ENCODE assay signal across 19 cellular contexts in the genomic region with DNA sequence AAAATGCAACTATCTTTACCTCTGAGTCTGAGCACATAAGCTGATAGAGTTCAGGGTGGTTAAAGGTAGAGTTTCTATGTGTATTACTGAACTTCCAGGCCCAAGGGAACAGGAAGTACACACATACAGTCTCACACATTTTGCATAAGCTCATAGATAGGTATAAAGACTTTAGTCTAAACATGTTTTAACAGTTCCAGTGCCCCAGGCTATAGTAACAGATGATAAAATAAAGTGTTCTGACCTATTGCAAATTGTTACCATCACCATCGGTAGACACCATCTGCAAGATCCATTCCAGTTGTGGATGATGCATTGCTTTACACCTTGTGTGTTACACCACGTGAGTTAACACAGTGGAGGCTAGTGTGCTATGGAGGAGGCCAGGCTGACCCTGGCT.
DNase-seq lines count a peak whose midpoint lies in the region; ATAC-seq, FAIRE-seq and TF ChIP-seq lines count a peak whose summit lies in the region.
"Had no signal": no experiment of that assay in that cellular context is flagged by ENCODE, and none has a peak within 500 bp of the region (broad histone marks: within the 10 kb centered on the region; RNA-seq: fewer than 3 reads in every experiment).

No MANE protein-coding gene starts in this region.

- no peak overlapping the region for H3K4me3 ChIP-seq in RWPE2 (ENCODE audit: severe bottlenecking)
- no peak overlapping the region for H3K4me3 ChIP-seq in GM23248
- H3K4me3 ChIP-seq: A549 had no signal

- H3K9ac ChIP-seq in GM23248, result no peak overlapping the region

- in situ Hi-C loops in GM23248 (cut with MboI), result no loop called here

- DNase-seq in NCI-H1048 (lab: John Stamatoyannopoulos, UW) (peak; percentile 55), RWPE2 (ENCODE audit: low spot score) (no peak), epithelial cell of prostate (ENCODE audit: low read depth, low spot score) (peak; percentile 26), urothelium cell line (ENCODE audit: low spot score) (no peak), GM23248 (no peak)
- DNase-seq: BE2C; CD4-positive, alpha-beta memory T cell; COR-L47; DMS153; DMS79 treated with DMSO at 0.1 percent for 48 hours; EL; GDM1; H9 had no signal

- peak; percentile 17; the same call in 1 of the 3 replicates for ATAC-seq in RWPE2 (ENCODE audit: low read depth)
- no peak for ATAC-seq in GM18498 (IDR thresholded peaks at IDR 0.05; ENCODE audit: unreplicated experiment)
- no peak for ATAC-seq in GM18907 (IDR thresholded peaks at IDR 0.05; ENCODE audit: unreplicated experiment)
- ATAC-seq: A549 had no signal

- H3K9me2 ChIP-seq in GM23248 (ENCODE audit: insufficient read depth), result no peaks in the 10 kb centered on the region; the same call in 1 of the 2 replicates

- no peak for TF ChIP-seq CTCF in RWPE2 (IDR thresholded peaks at IDR 0.05; ENCODE audit: poor library complexity, severe bottlenecking)

- H3K4me1 ChIP-seq in RWPE2 (ENCODE audit: insufficient read depth, poor library complexity, severe bottlenecking), result no peaks in the 10 kb centered on the region
- peaks cover 53% of the 10 kb centered on the region for H3K4me1 ChIP-seq in GM23248 (ENCODE audit: insufficient read depth)
- H3K4me1 ChIP-seq: BE2C had no signal

- H3K36me3 ChIP-seq in RWPE2 (ENCODE audit: low read depth) (no peaks in the 10 kb centered on the region), GM23248 (ENCODE audit: low read depth) (no peaks in the 10 kb centered on the region)
- H3K36me3 ChIP-seq: BE2C had no signal

- H3K9me3 ChIP-seq in RWPE2 (ENCODE audit: severe bottlenecking) (no peaks in the 10 kb centered on the region), GM23248 (ENCODE audit: low read depth) (no peaks in the 10 kb centered on the region)
- H3K9me3 ChIP-seq: A549, BE2C had no signal

- peak; percentile 23 for FAIRE-seq in urothelium cell line (lab: Jason Lieb, UNC)
- FAIRE-seq: A549, D721Med, GM12892 had no signal

- WGBS in GM23248 (ENCODE audit: low coverage in 1 of 2, low lambda C conversion rate in 2 of 2, missing lambda C conversion rate in 2 of 2), 2 experiments, result 97 to 100% methylated on average over 2 of the region's 2 CpGs

- H3K27ac ChIP-seq in RWPE2 (ENCODE audit: poor library complexity, severe bottlenecking) (no peak overlapping the region), epithelial cell of prostate (no peak overlapping the region), GM23248 (no peak overlapping the region)
- H3K27ac ChIP-seq: A549, C4-2B had no signal

- peaks cover 22% of the 10 kb centered on the region; the same call in 1 of the 2 replicates for H3F3A ChIP-seq in GM23248 (ENCODE audit: insufficient read depth)

- H4K20me1 ChIP-seq in GM23248 (ENCODE audit: insufficient read depth), result no peaks in the 10 kb centered on the region

- H3K79me2 ChIP-seq in GM23248 (ENCODE audit: insufficient read depth), result no peaks in the 10 kb centered on the region

- H3K4me2 ChIP-seq in GM23248 (ENCODE audit: unreplicated experiment), result no peak overlapping the region
- H3K4me2 ChIP-seq: A549 had no signal

- H3K27me3 ChIP-seq in RWPE2 (ENCODE audit: insufficient read depth, poor library complexity, severe bottlenecking) (no peaks in the 10 kb centered on the region), GM23248 (replicated peaks; ENCODE audit: insufficient read depth) (no peaks in the 10 kb centered on the region)

- H2AFZ ChIP-seq in GM23248, result no peak overlapping the region

Comparison
In these comparisons a context has a peak if more than half of its experiments do, and no peak if none do; other contexts are left out.
1. DNase-seq: peak in NCI-H1048 (single experiment) and epithelial cell of prostate (single experiment); none in RWPE2 (single experiment), urothelium cell line (single experiment) and GM23248 (single experiment).